In the genomic region with DNA sequence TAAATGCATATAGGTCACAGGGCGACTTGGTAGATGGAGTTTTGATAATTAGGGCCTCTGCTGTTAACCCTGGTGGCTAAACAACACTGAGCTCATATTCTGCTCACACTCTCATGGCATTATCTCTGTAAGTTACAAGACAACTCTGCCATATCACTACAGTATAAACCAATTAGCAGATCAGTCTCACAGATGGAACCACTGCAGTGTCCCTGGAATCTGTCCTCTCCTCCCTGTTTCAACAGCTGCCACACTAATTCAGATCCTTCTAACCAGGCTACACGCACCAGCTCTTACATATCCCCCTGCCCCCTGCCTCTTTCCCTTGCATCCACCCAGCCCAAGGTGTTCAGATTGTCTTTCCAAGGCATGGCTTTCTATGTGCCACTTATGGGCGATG, we compare ENCODE assay signal across 19 cellular contexts.
A peak's percentile ranks its signal among the peaks of the same experiment; 100 is the strongest.
DNase-seq lines count a peak whose midpoint lies in the region; ATAC-seq, FAIRE-seq and TF ChIP-seq lines count a peak whose summit lies in the region.
"Had no signal": no experiment of that assay in that cellular context is flagged by ENCODE, and none has a peak within 500 bp of the region (broad histone marks: within the 10 kb centered on the region; RNA-seq: fewer than 3 reads in every experiment).

No MANE protein-coding gene starts in this region.

- no peak for FAIRE-seq in H54 (lab: Jason Lieb, UNC)

- peaks cover 26% of the 10 kb centered on the region for H3K9me3 Mint-ChIP-seq in neural progenitor cell

- H3K27me3 ChIP-seq in SK-N-SH (ENCODE audit: insufficient read depth) = no peaks in the 10 kb centered on the region
- H3K27me3 ChIP-seq in neural progenitor cell = no peaks in the 10 kb centered on the region
- no peaks in the 10 kb centered on the region for H3K27me3 ChIP-seq in prostate gland (replicated peaks; ENCODE audit: insufficient read depth)
- H3K27me3 ChIP-seq: BLaER1 had no signal

- TF ChIP-seq EP300 in SK-N-SH (IDR thresholded peaks at IDR 0.05; ENCODE audit: borderline replicate concordance in 1 of 2, low read depth in 1 of 2, low read length in 1 of 2) = peak in 1 of 2 experiments; percentile 40; a peak in 1 of 4 replicates

- H3K36me3 ChIP-seq in SK-N-SH (replicated peaks in 1 of 2; ENCODE audit: control insufficient read depth in 1 of 2, insufficient read depth in 2 of 2, low read length in 1 of 2) = no peaks in the 10 kb centered on the region
- H3K36me3 ChIP-seq in neural progenitor cell = no peaks in the 10 kb centered on the region
- H3K36me3 ChIP-seq in prostate gland = no peaks in the 10 kb centered on the region
- H3K36me3 ChIP-seq: BLaER1 had no signal

- H3K27ac ChIP-seq in SK-N-SH (ENCODE audit: low read depth in 2 of 2, low read length in 1 of 2) = no peak overlapping the region
- no peak overlapping the region for H3K27ac ChIP-seq in neural progenitor cell
- H3K27ac ChIP-seq in prostate gland = no peak overlapping the region
- H3K27ac ChIP-seq: BLaER1, GM23248 had no signal

- H3K4me2 ChIP-seq in SK-N-SH (no peak overlapping the region), neural progenitor cell (no peak overlapping the region)
- H3K4me2 ChIP-seq: BLaER1 had no signal

- H3K27me3 Mint-ChIP-seq in neural progenitor cell (ENCODE audit: insufficient read depth, low read depth) = no peaks in the 10 kb centered on the region
- H3K27me3 Mint-ChIP-seq: CD4-positive, CD25-positive, alpha-beta regulatory T cell had no signal

- whole genome bisulfite sequencing in SK-N-SH (ENCODE audit: low lambda C conversion rate) = 8% methylated on average over 3 of the region's 3 CpGs
- WGBS in prostate gland = 88% methylated on average over 3 of the region's 3 CpGs

- no peak overlapping the region for H3K4me3 Mint-ChIP-seq in neural progenitor cell
- H3K4me3 Mint-ChIP-seq: CD4-positive, CD25-positive, alpha-beta regulatory T cell; IgD-negative memory B cell had no signal

- H3F3A ChIP-seq in SK-N-SH (replicated peaks; ENCODE audit: insufficient read depth) = no peaks in the 10 kb centered on the region
- H3F3A ChIP-seq in neural progenitor cell (ENCODE audit: low read depth) = peaks cover 8% of the 10 kb centered on the region

- peaks cover 0 to 9% of the 10 kb centered on the region in 2 experiments; a peak in 2 of 4 replicates for H3K4me1 ChIP-seq in SK-N-SH (ENCODE audit: control insufficient read depth in 1 of 2, insufficient read depth in 2 of 2, low read depth in 1 of 2, low read length in 1 of 2)
- peaks cover 54% of the 10 kb centered on the region for H3K4me1 ChIP-seq in neural progenitor cell
- H3K4me1 ChIP-seq in prostate gland (replicated peaks) = no peaks in the 10 kb centered on the region

- no peak overlapping the region for H3K9ac ChIP-seq in SK-N-SH
- H3K9ac ChIP-seq in neural progenitor cell = no peak overlapping the region
- H3K9ac ChIP-seq: BLaER1, GM23248 had no signal

- H2AFZ ChIP-seq in SK-N-SH (ENCODE audit: low read depth) = no peak overlapping the region
- H2AFZ ChIP-seq in neural progenitor cell (replicated peaks) = no peak overlapping the region
- H2AFZ ChIP-seq: GM23248 had no signal

- no peak for TF ChIP-seq POLR2A in prostate gland (IDR thresholded peaks at IDR 0.05)
- no peak for TF ChIP-seq POLR2A in H54 (IDR thresholded peaks at IDR 0.05; ENCODE audit: low read depth, low read length)

- no peaks in the 10 kb centered on the region for H3K9me2 ChIP-seq in SK-N-SH

- H3K4me3 ChIP-seq in SK-N-SH (ENCODE audit: low read depth in 2 of 2, low read length in 1 of 2) (no peak overlapping the region), neural progenitor cell (no peak overlapping the region), prostate gland (no peak overlapping the region)
- H3K4me3 ChIP-seq: BLaER1, GM23248 had no signal

- POLR2A ChIA-PET in SK-N-SH (lab: Yijun Ruan, JAX) = no interaction called here

- TF ChIP-seq CTCF in SK-N-SH (IDR thresholded peaks at IDR 0.05) (no peak), neural progenitor cell (IDR thresholded peaks at IDR 0.05) (no peak), prostate gland (IDR thresholded peaks at IDR 0.05) (no peak)

- H3K9me3 ChIP-seq in SK-N-SH (0 out of 2 replicates have a peak, but pooled peaks cover 6% of the 10 kb centered on the region), neural progenitor cell (ENCODE audit: low read depth) (no peaks in the 10 kb centered on the region), prostate gland (no peaks in the 10 kb centered on the region)
- H3K9me3 ChIP-seq: BLaER1 had no signal

- CTCF ChIA-PET in SK-N-SH (lab: Yijun Ruan, JAX) = interaction anchor here (0.9 to 1.8 kb wide), 4 partner anchors 16 to 311 kb away, joined by 3 to 7 read pairs (median 5); no protein-coding TSS in a partner anchor

- H3K27ac Mint-ChIP-seq in neural progenitor cell = peak overlapping the region; percentile 9
- H3K27ac Mint-ChIP-seq: CD4-positive, CD25-positive, alpha-beta regulatory T cell had no signal

- H3K36me3 Mint-ChIP-seq in neural progenitor cell = peaks cover 7% of the 10 kb centered on the region
- H3K36me3 Mint-ChIP-seq: CD4-positive, CD25-positive, alpha-beta regulatory T cell had no signal

- intact Hi-C loops in prostate gland (cut with DNase I) = loop anchor here (10.0 kb wide), 1 partner anchor 317 kb away; no protein-coding TSS in a partner anchor

- no peaks in the 10 kb centered on the region for H4K20me1 ChIP-seq in SK-N-SH (ENCODE audit: insufficient read depth)
- H4K20me1 ChIP-seq in neural progenitor cell (ENCODE audit: low read depth) = no peaks in the 10 kb centered on the region
- H4K20me1 ChIP-seq: BLaER1 had no signal

- H3K79me2 ChIP-seq in SK-N-SH (ENCODE audit: insufficient read depth) (no peaks in the 10 kb centered on the region), neural progenitor cell (ENCODE audit: low read depth) (no peaks in the 10 kb centered on the region)

- H3K4me1 Mint-ChIP-seq in neural progenitor cell = peaks cover 51% of the 10 kb centered on the region
- H3K4me1 Mint-ChIP-seq: CD4-positive, CD25-positive, alpha-beta regulatory T cell had no signal

- no peak for DNase-seq in SK-N-SH
- peak; percentile 91 to 97 for DNase-seq in NCI-H524 (lab: John Stamatoyannopoulos, UW)
- DNase-seq in SK-N-DZ (ENCODE audit: low spot score) = peak; percentile 73
- DNase-seq in neural progenitor cell (ENCODE audit: low spot score) = no peak
- DNase-seq in prostate gland (ENCODE audit: low spot score) = no peak
- no peak for DNase-seq in H54 (ENCODE audit: insufficient read length, low spot score)
- DNase-seq: 8988T; AML-193; Calu3; CD4-positive, CD25-positive, alpha-beta regulatory T cell; DMS153; DND-41; GDM1; GM23248; H7 had no signal

- no peak for TF ChIP-seq RAD21 in SK-N-SH (IDR thresholded peaks at IDR 0.05; ENCODE audit: low read length)

- ATAC-seq in SK-N-SH treated with all-trans-retinoic acid at 6 μM for 48 hours = no peak
- no peak for ATAC-seq in GM21529 (IDR thresholded peaks at IDR 0.05; ENCODE audit: unreplicated experiment)

TF ChIP-seq in SK-N-SH, 30 proteins besides CTCF, POLR2A, EP300 and RAD21:
- TF ChIP-seq GATA2 (CRISPR knock-in tag; IDR thresholded peaks at IDR 0.05) = 0 out of 2 replicates have a peak, but pooled peaks have one; percentile 17
- TF ChIP-seq YY1 (IDR thresholded peaks at IDR 0.05; ENCODE audit: low read depth) = no peak

TF ChIP-seq in SK-N-SH treated with all-trans-retinoic acid at 6 μM for 48 hours, 23 proteins besides CTCF, POLR2A, EP300 and RAD21:
- TF ChIP-seq SNAI2 (CRISPR knock-in tag; IDR thresholded peaks at IDR 0.05) (no peak), ZNF565 (CRISPR knock-in tag; conservative IDR thresholded peaks at IDR 0.05; ENCODE audit: low read depth) (no peak), BACH2 (CRISPR knock-in tag; IDR thresholded peaks at IDR 0.05; ENCODE audit: borderline replicate concordance) (no peak), TCF4 (CRISPR knock-in tag; IDR thresholded peaks at IDR 0.05; ENCODE audit: borderline replicate concordance) (no peak), ESRRG (CRISPR knock-in tag; IDR thresholded peaks at IDR 0.05) (no peak), ARNTL (CRISPR knock-in tag; IDR thresholded peaks at IDR 0.05; ENCODE audit: borderline replicate concordance, low read depth) (no peak), CSDC2 (CRISPR knock-in tag; IDR thresholded peaks at IDR 0.05) (no peak), ZFP3 (CRISPR knock-in tag; IDR thresholded peaks at IDR 0.05) (no peak), ZNF8 (CRISPR knock-in tag; IDR thresholded peaks at IDR 0.05) (no peak), ZFP30 (CRISPR knock-in tag; IDR thresholded peaks at IDR 0.05) (no peak)

Comparison
In these comparisons a context has a peak if more than half of its experiments do, and no peak if none do; other contexts are left out.
1. DNase-seq: peak in NCI-H524 (2 of 2) and SK-N-DZ (single experiment); none in SK-N-SH (single experiment), neural progenitor cell (single experiment), prostate gland (single experiment) and H54 (single experiment).